ENCODE assay signal across 1 cellular context in the genomic region with DNA sequence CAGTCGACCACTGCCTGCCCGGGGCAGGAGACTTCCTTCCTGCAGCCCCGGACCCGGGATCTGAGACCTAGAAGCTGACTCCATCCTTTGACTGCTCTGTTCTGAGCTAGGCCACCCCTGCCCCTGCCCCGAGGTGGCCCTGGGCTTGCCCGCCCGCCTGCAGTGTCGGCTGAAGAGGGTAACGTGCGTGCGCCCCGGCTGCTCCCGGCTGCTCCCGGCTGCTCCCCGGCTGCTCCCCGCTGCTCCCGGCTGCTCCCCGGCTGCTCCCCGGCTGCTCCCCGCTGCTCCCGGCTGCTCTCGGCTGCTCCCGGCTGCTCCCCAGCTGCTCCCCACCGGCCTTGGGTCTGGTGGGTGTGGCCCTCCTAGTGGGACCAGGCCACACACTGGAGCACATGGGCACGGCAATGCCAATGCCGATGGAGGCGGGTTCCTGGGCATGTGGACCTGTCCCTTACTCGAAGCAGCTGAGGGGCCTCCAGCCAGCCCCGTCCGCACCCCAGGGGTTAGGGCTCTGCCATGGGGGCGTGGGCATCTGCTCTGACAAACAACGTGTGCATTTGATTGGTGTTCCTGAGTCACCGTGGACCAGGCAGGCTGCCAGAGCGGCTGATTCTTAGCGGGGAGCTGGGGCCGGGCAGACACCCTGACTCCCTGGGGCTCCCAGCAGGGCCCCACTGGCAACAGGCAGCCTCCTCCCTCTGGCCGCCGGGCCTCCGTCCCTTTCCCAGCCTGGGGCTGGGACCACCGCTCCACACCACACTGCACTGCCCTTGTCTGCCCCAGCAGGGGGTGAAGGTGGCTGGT.
TF ChIP-seq lines count a peak whose summit lies in the region.

No MANE protein-coding gene starts in this region.

TF ChIP-seq in GM12878, 131 proteins besides CTCF, POLR2A, EP300 and RAD21:
- TF ChIP-seq, protein P1, sequence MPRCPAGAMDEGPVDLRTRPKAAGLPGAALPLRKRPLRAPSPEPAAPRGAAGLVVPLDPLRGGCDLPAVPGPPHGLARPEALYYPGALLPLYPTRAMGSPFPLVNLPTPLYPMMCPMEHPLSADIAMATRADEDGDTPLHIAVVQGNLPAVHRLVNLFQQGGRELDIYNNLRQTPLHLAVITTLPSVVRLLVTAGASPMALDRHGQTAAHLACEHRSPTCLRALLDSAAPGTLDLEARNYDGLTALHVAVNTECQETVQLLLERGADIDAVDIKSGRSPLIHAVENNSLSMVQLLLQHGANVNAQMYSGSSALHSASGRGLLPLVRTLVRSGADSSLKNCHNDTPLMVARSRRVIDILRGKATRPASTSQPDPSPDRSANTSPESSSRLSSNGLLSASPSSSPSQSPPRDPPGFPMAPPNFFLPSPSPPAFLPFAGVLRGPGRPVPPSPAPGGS (IDR thresholded peaks at IDR 0.05; ENCODE audit: borderline replicate concordance, insufficient read depth, low read depth, low read length, poor library complexity, severe bottlenecking), result peak; percentile 62
- no peak for TF ChIP-seq SIN3A (IDR thresholded peaks at IDR 0.05; ENCODE audit: low read depth, low read length)
- TF ChIP-seq TCF3 (IDR thresholded peaks at IDR 0.05; ENCODE audit: borderline replicate concordance, insufficient read depth, low read depth, low read length), result 0 out of 2 replicates have a peak, but pooled peaks have one; percentile 17
